In genomic region chr10:117778241-117778640, GRCh38 we compare ENCODE assay signal across 9 cellular contexts.
"Had no signal": no experiment of that assay in that cellular context is flagged by ENCODE, and none has a peak within 500 bp of the region (broad histone marks: within the 10 kb centered on the region; RNA-seq: fewer than 3 reads in every experiment).

No MANE protein-coding gene starts in this region.

- FAIRE-seq: HTR-8/SVneo had no signal

- H3K27ac ChIP-seq: GM23248 had no signal

- H3K4me3 Mint-ChIP-seq: HFFc6, IgD-negative memory B cell had no signal

- H3K27ac Mint-ChIP-seq: HFFc6, IgD-negative memory B cell had no signal

- H3K9me3 ChIP-seq: HAP-1 had no signal

- H2AFZ ChIP-seq: GM23248 had no signal

- H3K36me3 ChIP-seq: HAP-1 had no signal

- ATAC-seq: HCT116 had no signal

- H3K36me3 Mint-ChIP-seq: IgD-negative memory B cell had no signal

- H3K4me3 ChIP-seq: GM23248, HAP-1 had no signal

- H3K9ac ChIP-seq: GM23248 had no signal

- H3K4me1 ChIP-seq: HAP-1 had no signal

- DNase-seq: GM23248, GOT3, H7, HFFc6, KBM-7 had no signal
